1 cellular context compared by ENCODE assay signal in genomic region chr5:84573017-84573712, GRCh38.
TF ChIP-seq lines count a peak whose summit lies in the region.

No MANE protein-coding gene starts in this region.

TF ChIP-seq in WTC11, 78 proteins besides CTCF, POLR2A, EP300 and RAD21 (continued from another document):
- TF ChIP-seq ZNF317 (CRISPR knock-in tag; IDR thresholded peaks at IDR 0.05; ENCODE audit: borderline replicate concordance, low read depth) (no peak), ZNF263 (CRISPR knock-in tag; IDR thresholded peaks at IDR 0.05; ENCODE audit: low read depth) (no peak), GRHL2 (CRISPR knock-in tag; IDR thresholded peaks at IDR 0.05; ENCODE audit: insufficient replicate concordance, severe bottlenecking) (no peak)
